1 cellular context compared by ENCODE assay signal in genomic region chr17:36203335-36203734, GRCh38.
TF ChIP-seq lines count a peak whose summit lies in the region.

No MANE protein-coding gene starts in this region.

TF ChIP-seq in K562, 482 proteins besides CTCF, POLR2A, EP300 and RAD21:
- peak; percentile 98 for TF ChIP-seq BRD9 (IDR thresholded peaks at IDR 0.05; ENCODE audit: low read depth, partially characterized antibody)
- TF ChIP-seq MAFG (tag; conservative IDR thresholded peaks at IDR 0.05) = no peak
- TF ChIP-seq MGA (IDR thresholded peaks at IDR 0.05) = no peak
- TF ChIP-seq RBM25 (IDR thresholded peaks at IDR 0.05; ENCODE audit: low read depth, low read length, severe bottlenecking) = peak; percentile 86
- peak; percentile 53 for TF ChIP-seq ZFP36 (IDR thresholded peaks at IDR 0.05; ENCODE audit: low read depth, low read length, partially characterized antibody)
- 0 out of 2 replicates have a peak, but pooled peaks have one; percentile 17 for TF ChIP-seq ADNP (tag; IDR thresholded peaks at IDR 0.05)
